ENCODE assay signal across 1 cellular context in the genomic region with DNA sequence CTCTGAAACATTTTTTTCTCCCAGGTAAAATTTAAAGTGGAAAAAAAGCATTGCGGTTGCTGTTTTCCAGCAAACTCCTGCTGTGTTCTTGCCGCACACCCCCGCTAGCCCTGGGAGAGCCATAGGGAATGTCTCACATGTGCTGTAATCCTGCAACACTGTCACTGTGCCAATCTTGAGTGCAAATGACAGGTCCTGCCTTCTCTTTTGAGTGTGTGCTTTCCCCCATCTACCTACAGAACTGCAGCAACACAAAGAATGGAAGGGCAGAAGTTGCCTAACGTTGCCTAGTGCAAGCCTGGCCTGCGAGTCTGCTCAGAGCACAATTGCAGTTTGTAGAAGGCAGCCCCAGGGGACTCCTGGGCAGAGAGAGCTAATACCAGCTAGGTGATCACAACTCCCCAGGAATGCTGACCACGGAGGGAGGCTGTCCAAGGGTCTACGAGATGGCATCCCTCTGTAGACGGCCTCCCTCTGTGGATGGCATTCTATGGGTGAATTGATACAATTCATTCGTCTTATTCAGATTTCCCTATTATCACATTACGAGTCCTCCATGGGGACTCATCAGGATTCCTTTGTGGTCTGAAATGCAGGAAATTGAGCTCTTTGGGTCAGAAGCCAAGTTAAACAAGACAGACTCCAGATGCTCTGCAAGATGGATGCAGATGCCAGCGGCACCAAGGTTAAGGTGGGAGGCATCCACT.
TF ChIP-seq lines count a peak whose summit lies in the region.

No MANE protein-coding gene starts in this region.

TF ChIP-seq in HEK293, 187 proteins besides CTCF, POLR2A, EP300 and RAD21 (continued from another document):
- TF ChIP-seq, protein P1, sequence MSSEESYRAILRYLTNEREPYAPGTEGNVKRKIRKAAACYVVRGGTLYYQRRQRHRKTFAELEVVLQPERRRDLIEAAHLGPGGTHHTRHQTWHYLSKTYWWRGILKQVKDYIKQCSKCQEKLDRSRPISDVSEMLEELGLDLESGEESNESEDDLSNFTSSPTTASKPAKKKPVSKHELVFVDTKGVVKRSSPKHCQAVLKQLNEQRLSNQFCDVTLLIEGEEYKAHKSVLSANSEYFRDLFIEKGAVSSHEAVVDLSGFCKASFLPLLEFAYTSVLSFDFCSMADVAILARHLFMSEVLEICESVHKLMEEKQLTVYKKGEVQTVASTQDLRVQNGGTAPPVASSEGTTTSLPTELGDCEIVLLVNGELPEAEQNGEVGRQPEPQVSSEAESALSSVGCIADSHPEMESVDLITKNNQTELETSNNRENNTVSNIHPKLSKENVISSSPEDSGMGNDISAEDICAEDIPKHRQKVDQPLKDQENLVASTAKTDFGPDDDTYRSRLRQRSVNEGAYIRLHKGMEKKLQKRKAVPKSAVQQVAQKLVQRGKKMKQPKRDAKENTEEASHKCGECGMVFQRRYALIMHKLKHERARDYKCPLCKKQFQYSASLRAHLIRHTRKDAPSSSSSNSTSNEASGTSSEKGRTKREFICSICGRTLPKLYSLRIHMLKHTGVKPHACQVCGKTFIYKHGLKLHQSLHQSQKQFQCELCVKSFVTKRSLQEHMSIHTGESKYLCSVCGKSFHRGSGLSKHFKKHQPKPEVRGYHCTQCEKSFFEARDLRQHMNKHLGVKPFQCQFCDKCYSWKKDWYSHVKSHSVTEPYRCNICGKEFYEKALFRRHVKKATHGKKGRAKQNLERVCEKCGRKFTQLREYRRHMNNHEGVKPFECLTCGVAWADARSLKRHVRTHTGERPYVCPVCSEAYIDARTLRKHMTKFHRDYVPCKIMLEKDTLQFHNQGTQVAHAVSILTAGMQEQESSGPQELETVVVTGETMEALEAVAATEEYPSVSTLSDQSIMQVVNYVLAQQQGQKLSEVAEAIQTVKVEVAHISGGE (tag by site-specific recombination; conservative IDR thresholded peaks at IDR 0.05; ENCODE audit: low read depth), result no peak
- TF ChIP-seq, protein P2, sequence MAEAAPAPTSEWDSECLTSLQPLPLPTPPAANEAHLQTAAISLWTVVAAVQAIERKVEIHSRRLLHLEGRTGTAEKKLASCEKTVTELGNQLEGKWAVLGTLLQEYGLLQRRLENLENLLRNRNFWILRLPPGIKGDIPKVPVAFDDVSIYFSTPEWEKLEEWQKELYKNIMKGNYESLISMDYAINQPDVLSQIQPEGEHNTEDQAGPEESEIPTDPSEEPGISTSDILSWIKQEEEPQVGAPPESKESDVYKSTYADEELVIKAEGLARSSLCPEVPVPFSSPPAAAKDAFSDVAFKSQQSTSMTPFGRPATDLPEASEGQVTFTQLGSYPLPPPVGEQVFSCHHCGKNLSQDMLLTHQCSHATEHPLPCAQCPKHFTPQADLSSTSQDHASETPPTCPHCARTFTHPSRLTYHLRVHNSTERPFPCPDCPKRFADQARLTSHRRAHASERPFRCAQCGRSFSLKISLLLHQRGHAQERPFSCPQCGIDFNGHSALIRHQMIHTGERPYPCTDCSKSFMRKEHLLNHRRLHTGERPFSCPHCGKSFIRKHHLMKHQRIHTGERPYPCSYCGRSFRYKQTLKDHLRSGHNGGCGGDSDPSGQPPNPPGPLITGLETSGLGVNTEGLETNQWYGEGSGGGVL (tag by site-specific recombination; IDR thresholded peaks at IDR 0.05), result no peak
- TF ChIP-seq TCF7L2 (IDR thresholded peaks at IDR 0.05; ENCODE audit: borderline replicate concordance, low read depth, low read length), result no peak
- TF ChIP-seq ZNF776 (tag by site-specific recombination; IDR thresholded peaks at IDR 0.05; ENCODE audit: borderline replicate concordance), result no peak
- TF ChIP-seq ZIC2 (tag by site-specific recombination; IDR thresholded peaks at IDR 0.05), result peak; percentile 53
- no peak for TF ChIP-seq ZFP41 (tag by site-specific recombination; IDR thresholded peaks at IDR 0.05; ENCODE audit: borderline replicate concordance)
- no peak for TF ChIP-seq ZNF121 (tag by site-specific recombination; IDR thresholded peaks at IDR 0.05)
- no peak for TF ChIP-seq YY2 (tag by site-specific recombination; IDR thresholded peaks at IDR 0.05)
- TF ChIP-seq, protein P3, sequence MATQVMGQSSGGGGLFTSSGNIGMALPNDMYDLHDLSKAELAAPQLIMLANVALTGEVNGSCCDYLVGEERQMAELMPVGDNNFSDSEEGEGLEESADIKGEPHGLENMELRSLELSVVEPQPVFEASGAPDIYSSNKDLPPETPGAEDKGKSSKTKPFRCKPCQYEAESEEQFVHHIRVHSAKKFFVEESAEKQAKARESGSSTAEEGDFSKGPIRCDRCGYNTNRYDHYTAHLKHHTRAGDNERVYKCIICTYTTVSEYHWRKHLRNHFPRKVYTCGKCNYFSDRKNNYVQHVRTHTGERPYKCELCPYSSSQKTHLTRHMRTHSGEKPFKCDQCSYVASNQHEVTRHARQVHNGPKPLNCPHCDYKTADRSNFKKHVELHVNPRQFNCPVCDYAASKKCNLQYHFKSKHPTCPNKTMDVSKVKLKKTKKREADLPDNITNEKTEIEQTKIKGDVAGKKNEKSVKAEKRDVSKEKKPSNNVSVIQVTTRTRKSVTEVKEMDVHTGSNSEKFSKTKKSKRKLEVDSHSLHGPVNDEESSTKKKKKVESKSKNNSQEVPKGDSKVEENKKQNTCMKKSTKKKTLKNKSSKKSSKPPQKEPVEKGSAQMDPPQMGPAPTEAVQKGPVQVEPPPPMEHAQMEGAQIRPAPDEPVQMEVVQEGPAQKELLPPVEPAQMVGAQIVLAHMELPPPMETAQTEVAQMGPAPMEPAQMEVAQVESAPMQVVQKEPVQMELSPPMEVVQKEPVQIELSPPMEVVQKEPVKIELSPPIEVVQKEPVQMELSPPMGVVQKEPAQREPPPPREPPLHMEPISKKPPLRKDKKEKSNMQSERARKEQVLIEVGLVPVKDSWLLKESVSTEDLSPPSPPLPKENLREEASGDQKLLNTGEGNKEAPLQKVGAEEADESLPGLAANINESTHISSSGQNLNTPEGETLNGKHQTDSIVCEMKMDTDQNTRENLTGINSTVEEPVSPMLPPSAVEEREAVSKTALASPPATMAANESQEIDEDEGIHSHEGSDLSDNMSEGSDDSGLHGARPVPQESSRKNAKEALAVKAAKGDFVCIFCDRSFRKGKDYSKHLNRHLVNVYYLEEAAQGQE (tag by site-specific recombination; IDR thresholded peaks at IDR 0.05), result no peak
- TF ChIP-seq ZNF626 (tag by site-specific recombination; IDR thresholded peaks at IDR 0.05), result no peak
- TF ChIP-seq OSR2 (tag by site-specific recombination; IDR thresholded peaks at IDR 0.05), result 0 out of 2 replicates have a peak, but pooled peaks have one; percentile 8
- TF ChIP-seq ZNF521 (tag by site-specific recombination; IDR thresholded peaks at IDR 0.05), result no peak
- TF ChIP-seq ZBTB8A (tag by site-specific recombination; IDR thresholded peaks at IDR 0.05), result no peak
- no peak for TF ChIP-seq ZNF510 (tag by site-specific recombination; IDR thresholded peaks at IDR 0.05; ENCODE audit: insufficient replicate concordance)
- no peak for TF ChIP-seq ZNF248 (tag by site-specific recombination; IDR thresholded peaks at IDR 0.05)
- TF ChIP-seq SP2 (tag by site-specific recombination; IDR thresholded peaks at IDR 0.05), result no peak
- peak; percentile 96 for TF ChIP-seq ZBTB48 (tag by site-specific recombination; IDR thresholded peaks at IDR 0.05)
- TF ChIP-seq ZNF311 (tag by site-specific recombination; IDR thresholded peaks at IDR 0.05; ENCODE audit: borderline replicate concordance), result no peak
- TF ChIP-seq ZNF221 (tag by site-specific recombination; IDR thresholded peaks at IDR 0.05; ENCODE audit: borderline replicate concordance), result no peak
- TF ChIP-seq ZNF843 (tag by site-specific recombination; IDR thresholded peaks at IDR 0.05), result no peak
- TF ChIP-seq ZNF600 (tag by site-specific recombination; IDR thresholded peaks at IDR 0.05), result 0 out of 2 replicates have a peak, but pooled peaks have one; percentile 44
- TF ChIP-seq ZBTB20 (tag by site-specific recombination; IDR thresholded peaks at IDR 0.05), result 0 out of 2 replicates have a peak, but pooled peaks have one; percentile 22
- TF ChIP-seq, protein P4, sequence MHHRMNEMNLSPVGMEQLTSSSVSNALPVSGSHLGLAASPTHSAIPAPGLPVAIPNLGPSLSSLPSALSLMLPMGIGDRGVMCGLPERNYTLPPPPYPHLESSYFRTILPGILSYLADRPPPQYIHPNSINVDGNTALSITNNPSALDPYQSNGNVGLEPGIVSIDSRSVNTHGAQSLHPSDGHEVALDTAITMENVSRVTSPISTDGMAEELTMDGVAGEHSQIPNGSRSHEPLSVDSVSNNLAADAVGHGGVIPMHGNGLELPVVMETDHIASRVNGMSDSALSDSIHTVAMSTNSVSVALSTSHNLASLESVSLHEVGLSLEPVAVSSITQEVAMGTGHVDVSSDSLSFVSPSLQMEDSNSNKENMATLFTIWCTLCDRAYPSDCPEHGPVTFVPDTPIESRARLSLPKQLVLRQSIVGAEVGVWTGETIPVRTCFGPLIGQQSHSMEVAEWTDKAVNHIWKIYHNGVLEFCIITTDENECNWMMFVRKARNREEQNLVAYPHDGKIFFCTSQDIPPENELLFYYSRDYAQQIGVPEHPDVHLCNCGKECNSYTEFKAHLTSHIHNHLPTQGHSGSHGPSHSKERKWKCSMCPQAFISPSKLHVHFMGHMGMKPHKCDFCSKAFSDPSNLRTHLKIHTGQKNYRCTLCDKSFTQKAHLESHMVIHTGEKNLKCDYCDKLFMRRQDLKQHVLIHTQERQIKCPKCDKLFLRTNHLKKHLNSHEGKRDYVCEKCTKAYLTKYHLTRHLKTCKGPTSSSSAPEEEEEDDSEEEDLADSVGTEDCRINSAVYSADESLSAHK (tag by site-specific recombination; IDR thresholded peaks at IDR 0.05), result no peak
- TF ChIP-seq, protein P5, sequence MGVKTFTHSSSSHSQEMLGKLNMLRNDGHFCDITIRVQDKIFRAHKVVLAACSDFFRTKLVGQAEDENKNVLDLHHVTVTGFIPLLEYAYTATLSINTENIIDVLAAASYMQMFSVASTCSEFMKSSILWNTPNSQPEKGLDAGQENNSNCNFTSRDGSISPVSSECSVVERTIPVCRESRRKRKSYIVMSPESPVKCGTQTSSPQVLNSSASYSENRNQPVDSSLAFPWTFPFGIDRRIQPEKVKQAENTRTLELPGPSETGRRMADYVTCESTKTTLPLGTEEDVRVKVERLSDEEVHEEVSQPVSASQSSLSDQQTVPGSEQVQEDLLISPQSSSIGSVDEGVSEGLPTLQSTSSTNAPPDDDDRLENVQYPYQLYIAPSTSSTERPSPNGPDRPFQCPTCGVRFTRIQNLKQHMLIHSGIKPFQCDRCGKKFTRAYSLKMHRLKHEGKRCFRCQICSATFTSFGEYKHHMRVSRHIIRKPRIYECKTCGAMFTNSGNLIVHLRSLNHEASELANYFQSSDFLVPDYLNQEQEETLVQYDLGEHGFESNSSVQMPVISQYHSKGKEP (tag by site-specific recombination; IDR thresholded peaks at IDR 0.05), result peak; percentile 64
- TF ChIP-seq ZBTB17 (tag by site-specific recombination; IDR thresholded peaks at IDR 0.05), result peak; percentile 52; the same call in 1 of the 2 replicates
- TF ChIP-seq ZNF2 (tag by site-specific recombination; IDR thresholded peaks at IDR 0.05), result peak; percentile 56; the same call in 1 of the 2 replicates
- peak; percentile 50 for TF ChIP-seq ZNF341 (tag by site-specific recombination; IDR thresholded peaks at IDR 0.05; ENCODE audit: low read depth)
- TF ChIP-seq, protein P6, sequence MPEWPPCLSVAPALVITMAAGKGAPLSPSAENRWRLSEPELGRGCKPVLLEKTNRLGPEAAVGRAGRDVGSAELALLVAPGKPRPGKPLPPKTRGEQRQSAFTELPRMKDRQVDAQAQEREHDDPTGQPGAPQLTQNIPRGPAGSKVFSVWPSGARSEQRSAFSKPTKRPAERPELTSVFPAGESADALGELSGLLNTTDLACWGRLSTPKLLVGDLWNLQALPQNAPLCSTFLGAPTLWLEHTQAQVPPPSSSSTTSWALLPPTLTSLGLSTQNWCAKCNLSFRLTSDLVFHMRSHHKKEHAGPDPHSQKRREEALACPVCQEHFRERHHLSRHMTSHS (tag by site-specific recombination; IDR thresholded peaks at IDR 0.05), result no peak
- TF ChIP-seq ZNF707 (tag by site-specific recombination; IDR thresholded peaks at IDR 0.05), result no peak
- TF ChIP-seq ZNF140 (tag by site-specific recombination; IDR thresholded peaks at IDR 0.05), result no peak
- TF ChIP-seq GLIS1 (tag by site-specific recombination; IDR thresholded peaks at IDR 0.05), result peak; percentile 68
- TF ChIP-seq ZNF366 (tag by site-specific recombination; conservative IDR thresholded peaks at IDR 0.05), result 0 out of 2 replicates have a peak, but pooled peaks have one; percentile 11
- TF ChIP-seq, protein P7, sequence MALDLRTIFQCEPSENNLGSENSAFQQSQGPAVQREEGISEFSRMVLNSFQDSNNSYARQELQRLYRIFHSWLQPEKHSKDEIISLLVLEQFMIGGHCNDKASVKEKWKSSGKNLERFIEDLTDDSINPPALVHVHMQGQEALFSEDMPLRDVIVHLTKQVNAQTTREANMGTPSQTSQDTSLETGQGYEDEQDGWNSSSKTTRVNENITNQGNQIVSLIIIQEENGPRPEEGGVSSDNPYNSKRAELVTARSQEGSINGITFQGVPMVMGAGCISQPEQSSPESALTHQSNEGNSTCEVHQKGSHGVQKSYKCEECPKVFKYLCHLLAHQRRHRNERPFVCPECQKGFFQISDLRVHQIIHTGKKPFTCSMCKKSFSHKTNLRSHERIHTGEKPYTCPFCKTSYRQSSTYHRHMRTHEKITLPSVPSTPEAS (tag by site-specific recombination; IDR thresholded peaks at IDR 0.05), result peak; percentile 52
